19 cellular contexts compared by ENCODE assay signal in the genomic region with DNA sequence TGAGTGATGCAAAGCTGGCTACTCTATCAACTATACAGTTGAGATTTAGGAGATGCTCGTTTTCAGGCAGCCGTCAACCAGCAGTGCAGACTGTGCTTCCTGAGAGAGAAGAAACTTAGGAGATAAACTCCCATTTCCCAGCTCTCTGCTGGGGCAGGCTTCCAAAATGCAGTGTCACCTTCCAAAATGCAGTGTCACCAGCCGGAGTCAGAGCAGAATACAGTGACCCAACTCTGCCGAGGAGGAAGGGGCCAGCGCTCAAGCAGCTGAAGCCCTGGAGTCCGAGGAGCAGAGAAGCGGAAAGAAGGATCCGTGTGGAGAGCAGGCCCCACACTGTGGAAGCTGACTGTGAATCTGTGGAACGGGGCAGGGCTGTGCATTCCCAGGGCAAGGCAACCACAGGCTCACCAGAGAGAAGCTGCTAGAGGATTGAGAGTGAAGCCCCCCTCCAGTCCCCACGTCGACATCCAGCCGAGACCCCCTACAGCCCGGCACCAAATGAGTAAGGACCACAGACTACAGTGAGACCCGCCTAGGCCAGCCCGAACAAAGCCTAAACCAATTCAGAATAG. TPM values are rescaled to one million over a fixed set of nuclear protein-coding genes. Genes with fewer than 3 reads are reported as not detected.
DNase-seq lines count a peak whose midpoint lies in the region; ATAC-seq lines count a peak whose summit lies in the region.
"Had no signal": no experiment of that assay in that cellular context is flagged by ENCODE, and none has a peak within 500 bp of the region (broad histone marks: within the 10 kb centered on the region; RNA-seq: fewer than 3 reads in every experiment).

No MANE protein-coding gene starts in this region.

- no peak overlapping the region for H3K23ac ChIP-seq in neuronal stem cell (ENCODE audit: low read depth, low read length, poor library complexity)

- H3K4me2 ChIP-seq in neuronal stem cell (ENCODE audit: insufficient read depth, low read length, poor library complexity, severe bottlenecking) = no peak overlapping the region
- H3K4me2 ChIP-seq: BLaER1 had no signal

- peaks cover 0 to 14% (median 0%) of the 10 kb centered on the region in 3 experiments for H3K27me3 ChIP-seq in neuronal stem cell (ENCODE audit: control insufficient read depth in 3 of 3, insufficient read depth in 3 of 3, low read depth in 1 of 3, low read length in 3 of 3)
- H3K27me3 ChIP-seq: BLaER1 had no signal

- no CpG with 5 or more reads among the region's 15 CpGs for WGBS in neuronal stem cell (ENCODE audit: extremely low coverage in 2 of 2, insufficient read length in 2 of 2, insufficient replicate concordance in 1 of 2), 2 donors

- no peak overlapping the region for H3K4me3 ChIP-seq in neuronal stem cell (ENCODE audit: low read length in 2 of 2)
- H3K4me3 ChIP-seq: BLaER1, GM12878 had no signal

- no peaks in the 10 kb centered on the region for H3K36me3 ChIP-seq in neuronal stem cell (replicated peaks in 1 of 2; ENCODE audit: control insufficient read depth in 2 of 2, insufficient read depth in 2 of 2, low read length in 2 of 2)
- H3K36me3 ChIP-seq: BLaER1 had no signal

- peaks cover 5 to 11% of the 10 kb centered on the region in 2 donors for H3K4me1 ChIP-seq in neuronal stem cell (ENCODE audit: control insufficient read depth in 2 of 2, insufficient read depth in 1 of 2, low read depth in 1 of 2, low read length in 2 of 2)
- H3K4me1 ChIP-seq: BLaER1, Caco-2 had no signal

- no peak overlapping the region for H3K4me3 Mint-ChIP-seq in central memory CD8-positive, alpha-beta T cell
- H3K4me3 Mint-ChIP-seq: CD8-positive, alpha-beta memory T cell; HFFc6 had no signal

- peak overlapping the region; percentile 62 for H2AK5ac ChIP-seq in neuronal stem cell (ENCODE audit: low read depth, low read length)

- H3K36me3 Mint-ChIP-seq in central memory CD8-positive, alpha-beta T cell (ENCODE audit: insufficient read depth) = no peaks in the 10 kb centered on the region

- no peak overlapping the region for H3K4ac ChIP-seq in neuronal stem cell (ENCODE audit: low read length)

- H3K79me1 ChIP-seq in neuronal stem cell (ENCODE audit: low read depth, low read length) = no peaks in the 10 kb centered on the region

- H3K9me3 ChIP-seq in neuronal stem cell (replicated peaks in 1 of 2; ENCODE audit: control insufficient read depth in 2 of 2, insufficient read depth in 1 of 2, low read depth in 1 of 2, low read length in 2 of 2) = no peaks in the 10 kb centered on the region
- H3K9me3 ChIP-seq: BLaER1, Caco-2 had no signal

- peaks cover 22% of the 10 kb centered on the region for H3K27me3 Mint-ChIP-seq in central memory CD8-positive, alpha-beta T cell

- no peak overlapping the region for H3K27ac ChIP-seq in neuronal stem cell (replicated peaks; ENCODE audit: low read length)
- H3K27ac ChIP-seq: 22Rv1, BLaER1 had no signal

- DNase-seq in DMS79 treated with DMSO at 0.1 percent for 48 hours (lab: John Stamatoyannopoulos, UW) (peak; percentile 65), DMS79 (lab: John Stamatoyannopoulos, UW) (no peak), D341Med (ENCODE audit: low spot score) (peak; percentile 15), neuronal stem cell (ENCODE audit: low spot score) (no peak), SHP77 treated with DMSO at 0.1 percent for 48 hours (lab: John Stamatoyannopoulos, UW) (no peak)
- no peak for DNase-seq in central memory CD8-positive, alpha-beta T cell (ENCODE audit: low spot score in 2 of 2)
- DNase-seq: AML-193; Caco-2; CD8-positive, alpha-beta memory T cell; DMS53; GOT3; HCEC 1CT; HFFc6; IMR-90 had no signal

- peak overlapping the region; percentile 46 for H3K27ac Mint-ChIP-seq in central memory CD8-positive, alpha-beta T cell (ENCODE audit: low read depth)
- H3K27ac Mint-ChIP-seq: CD8-positive, alpha-beta memory T cell; HFFc6 had no signal

- H3K4me1 Mint-ChIP-seq in central memory CD8-positive, alpha-beta T cell = peaks cover 18% of the 10 kb centered on the region

- H3K14ac ChIP-seq in neuronal stem cell (ENCODE audit: low read length) = no peak overlapping the region

- H4K8ac ChIP-seq in neuronal stem cell (ENCODE audit: low read depth, low read length) = no peak overlapping the region

- H2BK120ac ChIP-seq in neuronal stem cell (ENCODE audit: low read depth, low read length) = peak overlapping the region; percentile 19

- no peaks in the 10 kb centered on the region for H3K9me3 Mint-ChIP-seq in central memory CD8-positive, alpha-beta T cell
- H3K9me3 Mint-ChIP-seq: CD8-positive, alpha-beta memory T cell; HFFc6 had no signal

- ATAC-seq in central memory CD8-positive, alpha-beta T cell (replicated peaks; ENCODE audit: extremely low read depth, poor library complexity, severe bottlenecking) = no peak
- no peak for ATAC-seq in HG02840 (IDR thresholded peaks at IDR 0.05; ENCODE audit: low FRiP score, unreplicated experiment)
- no peak for ATAC-seq in HG03378 (IDR thresholded peaks at IDR 0.05; ENCODE audit: unreplicated experiment)
- ATAC-seq: GM12878 had no signal

- H2BK15ac ChIP-seq in neuronal stem cell (ENCODE audit: low read length) = peak overlapping the region; percentile 16

- H2BK5ac ChIP-seq in neuronal stem cell (ENCODE audit: low read length) = no peak overlapping the region

- peak overlapping the region; percentile 36 for H3K18ac ChIP-seq in neuronal stem cell (ENCODE audit: low read length)

- H2AFZ ChIP-seq in neuronal stem cell (ENCODE audit: low read length) = no peak overlapping the region

- H4K91ac ChIP-seq in neuronal stem cell (ENCODE audit: low read depth, low read length, poor library complexity) = no peak overlapping the region

- H2BK12ac ChIP-seq in neuronal stem cell (ENCODE audit: low read length) = no peak overlapping the region

- no peak overlapping the region for H3K9ac ChIP-seq in neuronal stem cell (ENCODE audit: low read depth, low read length, poor library complexity)
- H3K9ac ChIP-seq: BLaER1 had no signal

RNA-seq across cellular contexts. Expression of gene KRTAP12-1, which starts 0.7 kb away (rescaled TPM):
- not detected for polyA plus RNA-seq in neuronal stem cell (2013, experiment 1 of 2)
- polyA plus RNA-seq in neuronal stem cell (2013, experiment 2 of 2) = not detected
- polyA plus RNA-seq: CD8-positive, alpha-beta memory T cell; GM12878; IMR-90 had no signal

RNA-seq across cellular contexts. Expression of gene KRTAP10-12, which starts 14.3 kb away (rescaled TPM):
- polyA plus RNA-seq in neuronal stem cell (2013, experiment 1 of 2) = not detected
- not detected for polyA plus RNA-seq in neuronal stem cell (2013, experiment 2 of 2)
- polyA plus RNA-seq: CD8-positive, alpha-beta memory T cell; GM12878; IMR-90 had no signal

RNA-seq across cellular contexts. Expression of gene KRTAP12-2, which starts 15.9 kb away (rescaled TPM):
- not detected for polyA plus RNA-seq in neuronal stem cell (2013, experiment 1 of 2)
- not detected for polyA plus RNA-seq in neuronal stem cell (2013, experiment 2 of 2)
- polyA plus RNA-seq: CD8-positive, alpha-beta memory T cell; GM12878; IMR-90 had no signal

RNA-seq across cellular contexts. Expression of gene KRTAP12-3, which starts 24.9 kb away (rescaled TPM):
- polyA plus RNA-seq in neuronal stem cell (2013, experiment 1 of 2) = not detected
- not detected for polyA plus RNA-seq in neuronal stem cell (2013, experiment 2 of 2)
- polyA plus RNA-seq: CD8-positive, alpha-beta memory T cell; GM12878; IMR-90 had no signal

RNA-seq across cellular contexts. Expression of gene KRTAP12-4, which starts 28.2 kb away (rescaled TPM):
- polyA plus RNA-seq in neuronal stem cell (2013, experiment 1 of 2) = not detected
- polyA plus RNA-seq in neuronal stem cell (2013, experiment 2 of 2) = not detected
- polyA plus RNA-seq: CD8-positive, alpha-beta memory T cell; GM12878; IMR-90 had no signal

Comparison
In these comparisons a context has a peak if more than half of its experiments do, and no peak if none do; other contexts are left out.
1. DNase-seq: peak in DMS79 treated with DMSO at 0.1 percent for 48 hours (single experiment) and D341Med (single experiment); none in DMS79 (single experiment), central memory CD8-positive, alpha-beta T cell (0 of 2), neuronal stem cell (single experiment) and SHP77 treated with DMSO at 0.1 percent for 48 hours (single experiment).